1 cellular context compared by ENCODE assay signal in the genomic region with DNA sequence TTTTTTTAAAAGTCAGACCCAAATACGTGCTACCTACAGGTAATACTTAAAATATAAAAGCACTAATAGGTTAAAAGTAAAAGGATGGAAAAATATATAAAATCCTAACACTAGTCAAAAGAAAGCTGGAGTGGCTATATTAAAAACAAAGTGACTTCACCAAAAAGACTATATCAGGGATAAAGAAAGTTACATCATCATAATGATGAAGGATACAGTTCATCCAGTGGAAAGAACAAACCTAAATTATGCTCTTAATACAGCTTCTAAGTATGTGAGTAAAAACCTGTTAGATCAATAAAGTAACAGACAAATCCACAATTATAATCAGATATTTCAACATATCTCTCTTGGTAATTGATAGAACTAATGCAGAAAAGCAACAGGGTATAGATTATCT.
TF ChIP-seq lines count a peak whose summit lies in the region.

No MANE protein-coding gene starts in this region.

TF ChIP-seq in HEK293, 187 proteins besides CTCF, POLR2A, EP300 and RAD21:
- TF ChIP-seq, protein P1, sequence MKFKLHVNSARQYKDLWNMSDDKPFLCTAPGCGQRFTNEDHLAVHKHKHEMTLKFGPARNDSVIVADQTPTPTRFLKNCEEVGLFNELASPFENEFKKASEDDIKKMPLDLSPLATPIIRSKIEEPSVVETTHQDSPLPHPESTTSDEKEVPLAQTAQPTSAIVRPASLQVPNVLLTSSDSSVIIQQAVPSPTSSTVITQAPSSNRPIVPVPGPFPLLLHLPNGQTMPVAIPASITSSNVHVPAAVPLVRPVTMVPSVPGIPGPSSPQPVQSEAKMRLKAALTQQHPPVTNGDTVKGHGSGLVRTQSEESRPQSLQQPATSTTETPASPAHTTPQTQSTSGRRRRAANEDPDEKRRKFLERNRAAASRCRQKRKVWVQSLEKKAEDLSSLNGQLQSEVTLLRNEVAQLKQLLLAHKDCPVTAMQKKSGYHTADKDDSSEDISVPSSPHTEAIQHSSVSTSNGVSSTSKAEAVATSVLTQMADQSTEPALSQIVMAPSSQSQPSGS (tag by site-specific recombination; IDR thresholded peaks at IDR 0.05; ENCODE audit: low read depth), result peak; percentile 63; the same call in 1 of the 2 replicates
- TF ChIP-seq ZNF302 (tag by site-specific recombination; IDR thresholded peaks at IDR 0.05; ENCODE audit: low read depth) (no peak), RBAK (tag by site-specific recombination; IDR thresholded peaks at IDR 0.05) (peak; percentile 11; the same call in 1 of the 2 replicates), ZNF558 (tag by site-specific recombination; IDR thresholded peaks at IDR 0.05) (peak; percentile 62; the same call in 1 of the 2 replicates)
